25 cellular contexts compared by ENCODE assay signal in the genomic region with DNA sequence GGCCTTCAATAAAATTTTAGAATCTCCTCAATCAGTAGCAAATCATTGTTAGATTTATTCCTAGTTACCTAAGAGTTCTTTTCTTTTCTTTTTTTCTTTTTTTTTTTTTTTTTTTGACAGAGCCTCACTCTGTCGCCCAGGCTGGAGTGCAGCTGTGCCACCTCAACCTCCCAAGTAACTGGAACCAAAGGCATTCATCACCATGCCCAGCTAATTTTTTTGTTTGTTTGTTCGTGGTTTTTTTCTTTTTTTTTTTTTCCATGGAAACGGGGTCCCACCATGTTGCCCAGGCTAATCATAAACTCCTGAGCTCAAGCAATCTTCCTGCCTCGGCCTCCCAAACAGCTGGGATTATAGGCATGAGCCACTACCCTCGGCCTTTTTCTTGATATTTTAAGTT. TPM values are rescaled to one million over a fixed set of nuclear protein-coding genes. Genes with fewer than 3 reads are reported as not detected.
"Had no signal": no experiment of that assay in that cellular context is flagged by ENCODE, and none has a peak within 500 bp of the region (broad histone marks: within the 10 kb centered on the region; RNA-seq: fewer than 3 reads in every experiment).

No MANE protein-coding gene starts in this region.

- H3K4me1 ChIP-seq: suprapubic skin, testis, tibial artery, tibial nerve, transverse colon, upper lobe of left lung, upper lobe of right lung, uterus, vagina had no signal

- H3K27me3 ChIP-seq: stomach, suprapubic skin, testis, thyroid gland, tibial artery, tibial nerve, transverse colon, upper lobe of left lung, upper lobe of right lung, uterus, vagina had no signal

- DNase-seq: stimulated activated CD4-positive, alpha-beta T cell treated with anti-CD3 and anti-CD28 coated beads, Interleukin-2, amount 100 ng/mL, for 48 hours; stimulated activated CD4-positive, alpha-beta T cell treated with anti-CD3 and anti-CD28 coated beads, Interleukin-4, amount 100 ng/mL, for 1 hour; stimulated activated CD4-positive, alpha-beta T cell treated with anti-CD3 and anti-CD28 coated beads, Interleukin-4, amount 100 ng/mL, for 24 hours; stimulated activated CD4-positive, alpha-beta T cell treated with anti-CD3 and anti-CD28 coated beads, Interleukin-4, amount 100 ng/mL, for 4 hours; stimulated activated CD8-positive, alpha-beta memory T cell treated with anti-CD3 and anti-CD28 coated beads, Interleukin-4, amount 100 ng/mL, for 48 hours; stimulated activated naive B cell treated with anti-CD40 and anti-IgM and Interleukin-4, amounts not matched to agents 10 μg/mL and 1 μg/mL and 100 μg/mL, for 72 hours; stimulated activated naive CD4-positive, alpha-beta T cell; stimulated activated naive CD4-positive, alpha-beta T cell treated with Interleukin-2 at 50 U/mL for 16 hours; stimulated activated naive CD8-positive, alpha-beta T cell treated with anti-CD3 and anti-CD28 coated beads, Interleukin-15, amount 100 ng/mL, for 72 hours; stimulated activated naive CD8-positive, alpha-beta T cell treated with anti-CD3 and anti-CD28 coated beads, Interleukin-15, Interleukin-2, amounts not matched to agents 100 U/mL and 50 U/mL, for 24 hours; stomach; substantia nigra; testis; thyroid gland; tibial artery; transverse colon; trophoblast cell; upper lobe of left lung; upper lobe of right lung; uterus had no signal

- H3K27ac ChIP-seq: stomach, suprapubic skin, testis, thoracic aorta, thyroid gland, tibial artery, tibial nerve, transverse colon, upper lobe of left lung, upper lobe of right lung, uterus, vagina had no signal

- H3K9me3 ChIP-seq: stomach, suprapubic skin, testis, thoracic aorta, thyroid gland, tibial artery, tibial nerve, transverse colon, upper lobe of left lung, upper lobe of right lung, uterus, vagina had no signal

- H3K4me3 ChIP-seq: stomach, suprapubic skin, testis, thoracic aorta, thyroid gland, tibial artery, tibial nerve, transverse colon, upper lobe of left lung, upper lobe of right lung, uterus, vagina had no signal

- H3K36me3 ChIP-seq: stomach, suprapubic skin, thoracic aorta, thyroid gland, tibial artery, tibial nerve, transverse colon, upper lobe of left lung, upper lobe of right lung, uterus, vagina had no signal

RNA-seq across cellular contexts. Expression of a gene that starts 48.0 kb away (rescaled TPM):
- total RNA-seq: temporal lobe had no signal
